24 cellular contexts compared by ENCODE assay signal in genomic region chr17:394718-395095, GRCh38. TPM values are rescaled to one million over a fixed set of nuclear protein-coding genes. Genes with fewer than 3 reads are reported as not detected.
DNase-seq lines count a peak whose midpoint lies in the region; ATAC-seq and TF ChIP-seq lines count a peak whose summit lies in the region.
"Had no signal": no experiment of that assay in that cellular context is flagged by ENCODE, and none has a peak within 500 bp of the region (broad histone marks: within the 10 kb centered on the region; RNA-seq: fewer than 3 reads in every experiment).

No MANE protein-coding gene starts in this region.

- no peaks in the 10 kb centered on the region for H3K9me3 ChIP-seq in mammary epithelial cell (replicated peaks; ENCODE audit: insufficient read depth, low read length)
- H3K9me3 ChIP-seq in lower lobe of right lung: no peaks in the 10 kb centered on the region
- no peaks in the 10 kb centered on the region for H3K9me3 ChIP-seq in aorta (ENCODE audit: control insufficient read depth, low read length)
- H3K9me3 ChIP-seq: BLaER1, SJSA1 had no signal

- H4K20me1 ChIP-seq in mammary epithelial cell (ENCODE audit: insufficient read depth, low read length): no peaks in the 10 kb centered on the region
- H4K20me1 ChIP-seq: BLaER1 had no signal

- H3K36me3 ChIP-seq in mammary epithelial cell (ENCODE audit: insufficient read depth, low read length): no peaks in the 10 kb centered on the region
- no peaks in the 10 kb centered on the region for H3K36me3 ChIP-seq in lower lobe of right lung
- H3K36me3 ChIP-seq in aorta (ENCODE audit: control insufficient read depth in 1 of 2, insufficient read depth in 2 of 2, low read length in 1 of 2): no peaks in the 10 kb centered on the region
- H3K36me3 ChIP-seq: BLaER1, SJSA1 had no signal

- H3K4me3 Mint-ChIP-seq in activated naive CD4-positive, alpha-beta T cell treated with anti-CD3 and anti-CD28 coated beads, Interleukin-2, amount 50 U/mL, for 24 hours: no peak overlapping the region
- H3K4me3 Mint-ChIP-seq in activated CD4-positive, alpha-beta memory T cell treated with anti-CD3 and anti-CD28 coated beads, Interleukin-2, amount 10 ng/mL, durations not matched to agents 7 days and 5 days: no peak overlapping the region
- H3K4me3 Mint-ChIP-seq: CD4-positive, CD25-positive, alpha-beta regulatory T cell had no signal

- no peak overlapping the region for H3K4me2 ChIP-seq in mammary epithelial cell (ENCODE audit: insufficient read depth, low read depth, low read length)
- H3K4me2 ChIP-seq: PC-9 had no signal

- H3K4me1 ChIP-seq in mammary epithelial cell (ENCODE audit: insufficient read depth, low read length): peaks cover 12% of the 10 kb centered on the region
- H3K4me1 ChIP-seq in lower lobe of right lung: peaks cover 9% of the 10 kb centered on the region
- H3K4me1 ChIP-seq in aorta (ENCODE audit: control insufficient read depth in 1 of 2, insufficient read depth in 2 of 2, low read length in 2 of 2): no peaks in the 10 kb centered on the region
- H3K4me1 ChIP-seq: SJSA1 had no signal

- no TSS peak for BruUV-seq in mammary epithelial cell (replicated peaks; lab: Mats Ljungman, UMichigan)

- H3K4me1 Mint-ChIP-seq in activated naive CD4-positive, alpha-beta T cell treated with anti-CD3 and anti-CD28 coated beads, Interleukin-2, amount 50 U/mL, for 24 hours: peaks cover 9% of the 10 kb centered on the region
- H3K4me1 Mint-ChIP-seq in activated CD4-positive, alpha-beta memory T cell treated with anti-CD3 and anti-CD28 coated beads, Interleukin-2, amount 10 ng/mL, durations not matched to agents 7 days and 5 days: no peaks in the 10 kb centered on the region

- H3K9ac ChIP-seq in mammary epithelial cell (ENCODE audit: insufficient read depth, low read length): no peak overlapping the region
- H3K9ac ChIP-seq: BLaER1 had no signal

- CTCF ChIA-PET in mammary epithelial cell (lab: Charles Lee; ENCODE audit: low non-redundant PET): no interaction called here
- CTCF ChIA-PET in activated CD4-positive, alpha-beta memory T cell treated with anti-CD3 and anti-CD28 coated beads, Interleukin-2, amount 10 ng/mL, durations not matched to agents 7 days and 5 days (lab: Charles Lee): no interaction called here

- DNase-seq in activated naive CD4-positive, alpha-beta T cell (lab: John Stamatoyannopoulos, UW): no peak
- DNase-seq in mammary epithelial cell: no peak
- no peak for DNase-seq in lower lobe of right lung
- peak; percentile 10 to 26 for DNase-seq in aorta
- no peak for DNase-seq in activated CD4-positive, alpha-beta memory T cell treated with anti-CD3 and anti-CD28 coated beads, Interleukin-2, amount 10 ng/mL, durations not matched to agents 7 days and 5 days
- DNase-seq: CD4-positive, CD25-positive, alpha-beta regulatory T cell; DMS153; DND-41; IMR-90; KG1; MM.1S; NCI-H1048; NCI-H1417; NCI-H1694; NCI-H2029 treated with DMSO at 0.1 percent for 48 hours; NCI-H2227 treated with DMSO at 0.1 percent for 48 hours; NCI-H526 treated with DMSO at 0.1 percent for 48 hours; PC-9; Right ventricle myocardium superior; RPMI8226 had no signal

- H3K27ac ChIP-seq in mammary epithelial cell (ENCODE audit: insufficient read depth, low read depth, low read length) (no peak overlapping the region), lower lobe of right lung (no peak overlapping the region), aorta (ENCODE audit: low read depth in 1 of 2, low read length in 2 of 2) (no peak overlapping the region)
- H3K27ac ChIP-seq: BLaER1, PC-9, SJSA1 had no signal

- H3K27me3 ChIP-seq in mammary epithelial cell (ENCODE audit: insufficient read depth, low read length): no peaks in the 10 kb centered on the region
- peaks cover 2% of the 10 kb centered on the region for H3K27me3 ChIP-seq in lower lobe of right lung (ENCODE audit: low read depth)
- no peaks in the 10 kb centered on the region for H3K27me3 ChIP-seq in aorta (ENCODE audit: control insufficient read depth in 1 of 2, insufficient read depth in 2 of 2, low read length in 1 of 2)
- H3K27me3 ChIP-seq: BLaER1, SJSA1 had no signal

- H3K36me3 Mint-ChIP-seq in activated naive CD4-positive, alpha-beta T cell treated with anti-CD3 and anti-CD28 coated beads, Interleukin-2, amount 50 U/mL, for 24 hours: peaks cover 2% of the 10 kb centered on the region
- peaks cover 7% of the 10 kb centered on the region for H3K36me3 Mint-ChIP-seq in activated CD4-positive, alpha-beta memory T cell treated with anti-CD3 and anti-CD28 coated beads, Interleukin-2, amount 10 ng/mL, durations not matched to agents 7 days and 5 days (ENCODE audit: low read depth)

- 100% methylated on average over 2 of the region's 9 CpGs for WGBS in mammary epithelial cell (ENCODE audit: low coverage, missing lambda C conversion rate)
- 90% methylated on average over 9 of the region's 9 CpGs for WGBS in aorta, 2 donors

- dilution Hi-C loops in mammary epithelial cell (cut with HindIII; ENCODE audit: low sequenced_read_pairs): no loop called here

- POLR2A ChIA-PET in activated CD4-positive, alpha-beta memory T cell treated with anti-CD3 and anti-CD28 coated beads, Interleukin-2, amount 10 ng/mL, durations not matched to agents 7 days and 5 days (lab: Charles Lee): no interaction called here

- peak; percentile 23 to 25 for ATAC-seq in lower lobe of right lung
- ATAC-seq in aorta (ENCODE audit: low FRiP score): no peak
- ATAC-seq in HG03565 (IDR thresholded peaks at IDR 0.05; ENCODE audit: unreplicated experiment): no peak

- in situ Hi-C loops in mammary epithelial cell (cut with MboI; ENCODE audit: low sequenced_read_pairs in 2 of 2): no loop called here

- no peaks in the 10 kb centered on the region for H3K9me3 Mint-ChIP-seq in activated naive CD4-positive, alpha-beta T cell treated with anti-CD3 and anti-CD28 coated beads, Interleukin-2, amount 50 U/mL, for 24 hours
- H3K9me3 Mint-ChIP-seq in activated CD4-positive, alpha-beta memory T cell treated with anti-CD3 and anti-CD28 coated beads, Interleukin-2, amount 10 ng/mL, durations not matched to agents 7 days and 5 days: no peaks in the 10 kb centered on the region

- peak overlapping the region; percentile 89 for H2AFZ ChIP-seq in mammary epithelial cell (ENCODE audit: low read depth, low read length)
- H2AFZ ChIP-seq: PC-9 had no signal

- TF ChIP-seq CTCF in mammary epithelial cell (conservative IDR thresholded peaks at IDR 0.05 in 1 of 2, IDR thresholded peaks at IDR 0.05 in 1 of 2; ENCODE audit: extremely low read depth in 1 of 2, insufficient read depth in 1 of 2, low read depth in 1 of 2, low read length in 2 of 2) (no peak), lower lobe of right lung (IDR thresholded peaks at IDR 0.05) (no peak)

- H3K79me2 ChIP-seq in mammary epithelial cell (ENCODE audit: insufficient read depth, low read length): no peaks in the 10 kb centered on the region

- H3K27me3 Mint-ChIP-seq in activated naive CD4-positive, alpha-beta T cell treated with anti-CD3 and anti-CD28 coated beads, Interleukin-2, amount 50 U/mL, for 24 hours: no peaks in the 10 kb centered on the region
- H3K27me3 Mint-ChIP-seq in activated CD4-positive, alpha-beta memory T cell treated with anti-CD3 and anti-CD28 coated beads, Interleukin-2, amount 10 ng/mL, durations not matched to agents 7 days and 5 days: no peaks in the 10 kb centered on the region
- H3K27me3 Mint-ChIP-seq: CD4-positive, CD25-positive, alpha-beta regulatory T cell had no signal

- no peak overlapping the region for H3K4me3 ChIP-seq in mammary epithelial cell (replicated peaks in 1 of 3; ENCODE audit: insufficient read depth in 1 of 3, low read depth in 2 of 3, low read length in 3 of 3)
- no peak overlapping the region for H3K4me3 ChIP-seq in lower lobe of right lung
- H3K4me3 ChIP-seq in aorta (ENCODE audit: low read length in 2 of 2): no peak overlapping the region
- H3K4me3 ChIP-seq: BLaER1, PC-9, SJSA1 had no signal

- intact Hi-C loops in mammary epithelial cell (cut with micrococcal nuclease): loop anchor here (5.0 kb wide), 1 partner anchor 603 kb away; the partner anchor contains the start of gene TIMM22
- intact Hi-C loops in lower lobe of right lung (cut with DNase I): no loop called here
- intact Hi-C loops in aorta (cut with DNase I): no loop called here

- H3K27ac Mint-ChIP-seq in activated naive CD4-positive, alpha-beta T cell treated with anti-CD3 and anti-CD28 coated beads, Interleukin-2, amount 50 U/mL, for 24 hours: peak overlapping the region; percentile 38
- no peak overlapping the region for H3K27ac Mint-ChIP-seq in activated CD4-positive, alpha-beta memory T cell treated with anti-CD3 and anti-CD28 coated beads, Interleukin-2, amount 10 ng/mL, durations not matched to agents 7 days and 5 days

RNA-seq across cellular contexts. Expression of gene RPH3AL, which starts 42.1 kb away (rescaled TPM):
- total RNA-seq in mammary epithelial cell (1 to 10 TPM; 2.9 to 7.3 TPM), lower lobe of right lung (38.7 TPM), aorta (10 to 100 TPM; 12.5 to 18.1 TPM)
- polyA plus RNA-seq in mammary epithelial cell (1.7 TPM), aorta (1 to 10 TPM; 1.6 to 3.5 TPM)
- 0.98 TPM for polyA minus RNA-seq in mammary epithelial cell
- total RNA-seq in activated CD4-positive, alpha-beta memory T cell treated with anti-CD3 and anti-CD28 coated beads, Interleukin-2, amount 10 ng/mL, durations not matched to agents 7 days and 5 days: 1 to 10 TPM; 2.5 to 2.8 TPM

RNA-seq across cellular contexts. Expression of gene RFLNB, which starts 51.0 kb away (rescaled TPM):
- 10 to 100 TPM; 14.7 to 32.8 TPM for total RNA-seq in mammary epithelial cell
- 3.2 TPM for polyA plus RNA-seq in mammary epithelial cell
- 9.9 TPM for polyA minus RNA-seq in mammary epithelial cell
- total RNA-seq in lower lobe of right lung: 22.1 TPM
- total RNA-seq in aorta: 10 to 100 TPM; 13.3 to 24.7 TPM
- polyA plus RNA-seq in aorta: 10 to 100 TPM in 1 of 2 donors, 1 to 10 TPM in 1; 5.7 to 20.2 TPM
- 10 to 100 TPM; 85.5 to 85.6 TPM for total RNA-seq in activated CD4-positive, alpha-beta memory T cell treated with anti-CD3 and anti-CD28 coated beads, Interleukin-2, amount 10 ng/mL, durations not matched to agents 7 days and 5 days

Comparison
In these comparisons a context has a peak if more than half of its experiments do, and no peak if none do; other contexts are left out.
1. DNase-seq: peak in aorta (2 of 2); none in activated naive CD4-positive, alpha-beta T cell (0 of 4), mammary epithelial cell (single experiment), lower lobe of right lung (single experiment) and activated CD4-positive, alpha-beta memory T cell treated with anti-CD3 and anti-CD28 coated beads, Interleukin-2, amount 10 ng/mL, durations not matched to agents 7 days and 5 days (single experiment).
2. ATAC-seq: peak in lower lobe of right lung (2 of 2); none in aorta (single experiment) and HG03565 (single experiment).